Comparison of ENCODE assay signal across 25 cellular contexts in the genomic region with DNA sequence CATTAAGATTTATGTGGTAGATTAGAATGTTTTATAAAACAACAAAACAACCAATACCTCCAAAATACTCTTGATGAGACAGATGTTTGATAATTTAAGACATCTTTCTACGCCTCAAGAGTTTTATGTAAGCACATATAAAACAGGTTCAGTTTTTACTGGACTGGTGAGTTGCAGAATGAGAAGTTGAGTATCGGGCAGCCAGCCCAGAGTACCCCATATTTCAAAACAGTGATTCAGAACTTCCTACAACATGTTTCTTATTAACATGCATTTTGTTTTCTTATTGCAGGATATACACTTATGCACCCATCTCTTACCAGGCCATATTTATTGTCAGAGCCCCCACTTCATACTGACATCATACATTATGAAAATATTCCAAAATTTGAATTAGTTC.
"Had no signal": no experiment of that assay in that cellular context is flagged by ENCODE, and none has a peak within 500 bp of the region (broad histone marks: within the 10 kb centered on the region; RNA-seq: fewer than 3 reads in every experiment).

No MANE protein-coding gene starts in this region.

- DNase-seq: caudate nucleus; dorsolateral prefrontal cortex; effector CD4-positive, alpha-beta T cell; gastrocnemius medialis; head of caudate nucleus; kidney; left lung; mesenchymal stem cell; mucosa of descending colon; naive thymus-derived CD4-positive, alpha-beta T cell; nephron progenitor cell; nucleus accumbens; stimulated activated CD4-positive, alpha-beta T cell treated with anti-CD3 and anti-CD28 coated beads, Interleukin-12 subunit alpha, Interleukin-12 subunit beta, amount 100 ng/mL, for 4 hours; stimulated activated CD4-positive, alpha-beta T cell treated with anti-CD3 and anti-CD28 coated beads, Interleukin-1b, Interleukin-23, amount 100 ng/mL, for 48 hours; stimulated activated CD4-positive, alpha-beta T cell treated with anti-CD3 and anti-CD28 coated beads, Interleukin-4, amount 100 ng/mL, for 1 hour; stimulated activated naive CD8-positive, alpha-beta T cell treated with anti-CD3 and anti-CD28 coated beads, Interleukin-15, Interleukin-2, amounts not matched to agents 100 U/mL and 50 U/mL, for 24 hours; substantia nigra; testis; tibial artery had no signal

- H3K27ac ChIP-seq: dorsolateral prefrontal cortex, esophagus muscularis mucosa, gastrocnemius medialis, left lung, prostate gland, right atrium auricular region, testis, tibial artery had no signal

- H3K36me3 ChIP-seq: gastrocnemius medialis, left lung, prostate gland, right atrium auricular region had no signal

- ATAC-seq: gastrocnemius medialis; left lung; mucosa of descending colon; naive thymus-derived CD4-positive, alpha-beta T cell; sciatic nerve; stimulated activated effector memory CD8-positive, alpha-beta T cell treated with anti-CD3 and anti-CD28 coated beads, Interleukin-12 subunit alpha, Interleukin-12 subunit beta, amount 100 ng/mL, for 72 hours; stimulated activated naive CD8-positive, alpha-beta T cell treated with anti-CD3 and anti-CD28 coated beads, Interleukin-15, Interleukin-2, amounts not matched to agents 100 U/mL and 50 U/mL, for 24 hours had no signal

- H3K27me3 ChIP-seq: dorsolateral prefrontal cortex, esophagus muscularis mucosa, gastrocnemius medialis, left lung, right atrium auricular region, testis, tibial artery had no signal

- H3K4me1 ChIP-seq: gastrocnemius medialis, left lung, prostate gland, right atrium auricular region, testis, tibial artery had no signal

- H3K9me3 ChIP-seq: esophagus muscularis mucosa, gastrocnemius medialis, left lung, mucosa of descending colon, prostate gland, right atrium auricular region, testis, tibial artery had no signal

- H3K4me3 ChIP-seq: dorsolateral prefrontal cortex, esophagus muscularis mucosa, gastrocnemius medialis, left lung, mucosa of descending colon, prostate gland, right atrium auricular region, smooth muscle cell, testis, tibial artery had no signal
